ENCODE assay signal across 8 cellular contexts in genomic region chr2:133421516-133422324, GRCh38.
A peak's percentile ranks its signal among the peaks of the same experiment; 100 is the strongest.
DNase-seq lines count a peak whose midpoint lies in the region; ATAC-seq and TF ChIP-seq lines count a peak whose summit lies in the region.

No MANE protein-coding gene starts in this region.

- TF ChIP-seq CTCF in uterus (IDR thresholded peaks at IDR 0.05) (no peak), osteocyte (IDR thresholded peaks at IDR 0.05) (no peak)

- H3K36me3 ChIP-seq in uterus, result no peaks in the 10 kb centered on the region

- no peak overlapping the region for H3K27ac Mint-ChIP-seq in osteocyte (ENCODE audit: unreplicated experiment)

- H3K4me1 ChIP-seq in uterus, result no peaks in the 10 kb centered on the region

- peaks cover 13% of the 10 kb centered on the region for H3K27me3 Mint-ChIP-seq in osteocyte (ENCODE audit: unreplicated experiment)

- no peak overlapping the region for H3K27ac ChIP-seq in uterus

- no peaks in the 10 kb centered on the region for H3K4me1 Mint-ChIP-seq in osteocyte (ENCODE audit: unreplicated experiment)

- H3K4me3 ChIP-seq in uterus, result no peak overlapping the region

- peak; percentile 79 for ATAC-seq in GM18499 (IDR thresholded peaks at IDR 0.05; ENCODE audit: insufficient read depth, unreplicated experiment)
- peak; percentile 95 for ATAC-seq in HG02678 (IDR thresholded peaks at IDR 0.05; ENCODE audit: unreplicated experiment)

- H3K4me3 Mint-ChIP-seq in osteocyte (ENCODE audit: unreplicated experiment), result no peak overlapping the region

- H3K9me3 ChIP-seq in uterus, result no peaks in the 10 kb centered on the region

- no peaks in the 10 kb centered on the region for H3K9me3 Mint-ChIP-seq in osteocyte (ENCODE audit: unreplicated experiment)

- peak; percentile 34 for DNase-seq in NCI-H345 treated with DMSO at 0.1 percent for 48 hours (lab: John Stamatoyannopoulos, UW; ENCODE audit: unreplicated experiment)
- peak; percentile 37 for DNase-seq in iris pigment epithelial cell (ENCODE audit: low read depth)
- no peak for DNase-seq in uterus
- DNase-seq in mesenteric fat pad (ENCODE audit: low spot score), result no peak
- DNase-seq in osteocyte (ENCODE audit: extremely low spot score, unreplicated experiment), result no peak
- DNase-seq in activated T-cell treated with anti-CD3 and anti-CD28 coated beads for 4 hours, result no peak

- H3K27me3 ChIP-seq in uterus, result no peaks in the 10 kb centered on the region

- no peaks in the 10 kb centered on the region for H3K36me3 Mint-ChIP-seq in osteocyte (ENCODE audit: unreplicated experiment)

- intact Hi-C loops in uterus (cut with DNase I; ENCODE audit: low total_unique reads), result no loop called here

- no peak for TF ChIP-seq POLR2A in uterus (IDR thresholded peaks at IDR 0.05)

Comparison
In these comparisons a context has a peak if more than half of its experiments do, and no peak if none do; other contexts are left out.
1. DNase-seq: peak in NCI-H345 treated with DMSO at 0.1 percent for 48 hours (single experiment) and iris pigment epithelial cell (single experiment); none in uterus (0 of 2), mesenteric fat pad (single experiment), osteocyte (single experiment) and activated T-cell treated with anti-CD3 and anti-CD28 coated beads for 4 hours (single experiment).